In the genomic region with DNA sequence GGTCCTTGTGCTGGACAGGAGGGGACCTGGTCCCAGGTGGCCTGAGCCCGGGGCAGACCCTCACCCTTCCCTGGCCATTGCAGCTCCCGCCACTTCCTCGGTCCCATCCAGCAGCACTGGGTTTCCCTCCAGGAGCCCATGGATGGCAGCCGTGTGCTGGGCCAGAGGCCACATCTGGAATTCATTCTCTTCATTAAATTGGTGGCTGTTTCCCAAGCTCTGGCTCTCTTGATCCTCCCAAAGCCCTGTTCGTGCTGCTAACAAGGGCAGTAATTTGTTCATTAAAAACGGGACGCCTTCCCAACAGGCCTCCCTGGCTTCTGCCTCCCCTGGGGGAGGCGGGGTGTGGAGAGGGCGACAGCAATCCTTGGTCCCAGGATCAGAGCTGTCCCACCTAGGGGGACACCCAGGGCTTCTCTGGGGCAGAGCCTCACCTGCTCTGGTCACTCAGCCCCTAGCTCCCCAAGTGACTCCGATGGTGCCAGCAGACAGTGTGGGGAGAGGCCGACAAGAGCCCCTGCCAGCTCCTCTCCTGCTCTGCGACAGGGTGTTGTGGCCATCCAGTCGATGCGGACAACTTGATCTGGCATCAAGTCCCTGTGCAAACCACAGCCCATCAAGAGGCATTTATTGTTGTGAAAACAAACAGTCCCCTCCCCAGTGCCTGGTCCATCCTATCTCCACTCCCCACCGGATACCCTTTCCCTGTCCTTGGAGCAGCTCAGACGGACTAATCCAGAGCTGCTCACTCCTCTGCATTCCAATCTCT, we compare ENCODE assay signal across 19 cellular contexts. TPM values are rescaled to one million over a fixed set of nuclear protein-coding genes. Genes with fewer than 3 reads are reported as not detected.
A peak's percentile ranks its signal among the peaks of the same experiment; 100 is the strongest.
DNase-seq lines count a peak whose midpoint lies in the region; ATAC-seq, FAIRE-seq and TF ChIP-seq lines count a peak whose summit lies in the region.
"Had no signal": no experiment of that assay in that cellular context is flagged by ENCODE, and none has a peak within 500 bp of the region (broad histone marks: within the 10 kb centered on the region; RNA-seq: fewer than 3 reads in every experiment).

No MANE protein-coding gene starts in this region.

- peak; percentile 40 for DNase-seq in Right ventricle myocardium superior
- DNase-seq in heart left ventricle: no peak
- DNase-seq in SK-N-SH: peak; percentile 91
- peak; percentile 88 for DNase-seq in left kidney (ENCODE audit: low read depth, low spot score)
- DNase-seq in urothelium cell line (ENCODE audit: low spot score): no peak
- no peak for DNase-seq in DMS114 treated with DMSO at 0.1 percent for 48 hours (lab: John Stamatoyannopoulos, UW; ENCODE audit: unreplicated experiment)
- DNase-seq in stimulated activated effector memory CD8-positive, alpha-beta T cell treated with anti-CD3 and anti-CD28 coated beads, Interleukin-12 subunit alpha, Interleukin-12 subunit beta, amount 100 ng/mL, for 72 hours (ENCODE audit: low spot score in 2 of 2): no peak
- DNase-seq in activated T-cell treated with anti-CD3 and anti-CD28 coated beads, Interleukin-2, amount 50 U/mL, for 1 hour: no peak
- DNase-seq: ACHN; activated CD4-positive, alpha-beta T cell treated with anti-CD3 and anti-CD28 coated beads, Interleukin-2, amount 50 U/mL, for 1 hour; activated naive CD8-positive, alpha-beta T cell treated with anti-CD3 and anti-CD28 coated beads for 36 hours; activated T-cell treated with anti-CD3 and anti-CD28 coated beads, Interleukin-2, amount 50 U/mL, for 4 hours; effector CD4-positive, alpha-beta T cell; left lung; NCI-H1436; NCI-H226; stimulated activated naive CD8-positive, alpha-beta T cell treated with anti-CD3 and anti-CD28 coated beads, Interleukin-15, Interleukin-2, amounts not matched to agents 100 U/mL and 50 U/mL, for 24 hours had no signal

- no peaks in the 10 kb centered on the region for H3K36me3 Mint-ChIP-seq in stimulated activated effector memory CD8-positive, alpha-beta T cell treated with anti-CD3 and anti-CD28 coated beads, Interleukin-12 subunit alpha, Interleukin-12 subunit beta, amount 100 ng/mL, for 72 hours
- H3K36me3 Mint-ChIP-seq: activated naive CD8-positive, alpha-beta T cell treated with anti-CD3 and anti-CD28 coated beads for 36 hours had no signal

- H3K36me3 ChIP-seq in heart left ventricle: no peaks in the 10 kb centered on the region
- H3K36me3 ChIP-seq in SK-N-SH (replicated peaks in 1 of 2; ENCODE audit: control insufficient read depth in 1 of 2, insufficient read depth in 2 of 2, low read length in 1 of 2): no peaks in the 10 kb centered on the region
- H3K36me3 ChIP-seq: HAP-1, left lung had no signal

- H3K4me1 ChIP-seq in heart left ventricle (peaks cover 0 to 6% (median 0%) of the 10 kb centered on the region in 12 donors), SK-N-SH (ENCODE audit: control insufficient read depth in 1 of 2, insufficient read depth in 2 of 2, low read depth in 1 of 2, low read length in 1 of 2) (peaks cover 0 to 32% of the 10 kb centered on the region in 2 experiments; a peak in 1 of 4 replicates)
- H3K4me1 ChIP-seq: HAP-1, left lung had no signal

- H3K9me3 ChIP-seq in heart left ventricle: no peaks in the 10 kb centered on the region
- H3K9me3 ChIP-seq in SK-N-SH: no peaks in the 10 kb centered on the region
- H3K9me3 ChIP-seq: HAP-1, left lung had no signal

- H3K27ac ChIP-seq in heart left ventricle (no peak overlapping the region), SK-N-SH (ENCODE audit: low read depth in 2 of 2, low read length in 1 of 2) (peak overlapping the region in 1 of 2 experiments; percentile 93; a peak in 2 of 4 replicates)
- H3K27ac ChIP-seq: left lung had no signal

- H3K4me2 ChIP-seq in SK-N-SH: no peak overlapping the region

- H3F3A ChIP-seq in SK-N-SH (replicated peaks; ENCODE audit: insufficient read depth): no peaks in the 10 kb centered on the region

- H3K9me3 Mint-ChIP-seq in stimulated activated effector memory CD8-positive, alpha-beta T cell treated with anti-CD3 and anti-CD28 coated beads, Interleukin-12 subunit alpha, Interleukin-12 subunit beta, amount 100 ng/mL, for 72 hours: no peaks in the 10 kb centered on the region
- H3K9me3 Mint-ChIP-seq: activated naive CD8-positive, alpha-beta T cell treated with anti-CD3 and anti-CD28 coated beads for 36 hours; activated T-cell treated with anti-CD3 and anti-CD28 coated beads, Interleukin-2, amount 50 U/mL, for 4 hours had no signal

- H3K4me3 ChIP-seq in heart left ventricle (no peak overlapping the region), SK-N-SH (ENCODE audit: low read depth in 2 of 2, low read length in 1 of 2) (no peak overlapping the region; a peak in 1 of 4 replicates)
- H3K4me3 ChIP-seq: HAP-1, left lung had no signal

- H3K9me2 ChIP-seq in SK-N-SH: no peaks in the 10 kb centered on the region

- no peak overlapping the region for H2AFZ ChIP-seq in SK-N-SH (ENCODE audit: low read depth)

- H3K79me2 ChIP-seq in SK-N-SH (ENCODE audit: insufficient read depth): no peaks in the 10 kb centered on the region

- TF ChIP-seq POLR2A in heart left ventricle (IDR thresholded peaks at IDR 0.05): no peak

- CTCF ChIA-PET in SK-N-SH (lab: Yijun Ruan, JAX): interaction anchor here (0.8 to 9.0 kb wide), 23 partner anchors 9 to 599 kb away, joined by 3 to 96 read pairs (median 4); a partner anchor contains a TSS

- TF ChIP-seq CTCF in heart left ventricle (IDR thresholded peaks at IDR 0.05): no peak
- TF ChIP-seq CTCF in SK-N-SH (IDR thresholded peaks at IDR 0.05): no peak

- peak; percentile 38 for ATAC-seq in Right ventricle myocardium superior (ENCODE audit: poor library complexity)
- ATAC-seq in heart left ventricle: no peak
- ATAC-seq in stimulated activated effector memory CD8-positive, alpha-beta T cell treated with anti-CD3 and anti-CD28 coated beads, Interleukin-12 subunit alpha, Interleukin-12 subunit beta, amount 100 ng/mL, for 72 hours: no peak
- ATAC-seq: activated T-cell treated with anti-CD3 and anti-CD28 coated beads, Interleukin-2, amount 50 U/mL, for 4 hours; left lung; stimulated activated naive CD8-positive, alpha-beta T cell treated with anti-CD3 and anti-CD28 coated beads, Interleukin-15, Interleukin-2, amounts not matched to agents 100 U/mL and 50 U/mL, for 24 hours had no signal

- peak; percentile 55 for TF ChIP-seq RAD21 in SK-N-SH (IDR thresholded peaks at IDR 0.05; ENCODE audit: low read length)

- no peak overlapping the region for H3K27ac Mint-ChIP-seq in stimulated activated effector memory CD8-positive, alpha-beta T cell treated with anti-CD3 and anti-CD28 coated beads, Interleukin-12 subunit alpha, Interleukin-12 subunit beta, amount 100 ng/mL, for 72 hours
- H3K27ac Mint-ChIP-seq: activated naive CD8-positive, alpha-beta T cell treated with anti-CD3 and anti-CD28 coated beads for 36 hours had no signal

- peaks cover 15% of the 10 kb centered on the region for H3K4me1 Mint-ChIP-seq in stimulated activated effector memory CD8-positive, alpha-beta T cell treated with anti-CD3 and anti-CD28 coated beads, Interleukin-12 subunit alpha, Interleukin-12 subunit beta, amount 100 ng/mL, for 72 hours

- H3K9ac ChIP-seq in SK-N-SH: no peak overlapping the region

- H4K20me1 ChIP-seq in SK-N-SH (ENCODE audit: insufficient read depth): no peaks in the 10 kb centered on the region

- H3K27me3 ChIP-seq in heart left ventricle (no peaks in the 10 kb centered on the region), SK-N-SH (ENCODE audit: insufficient read depth) (no peaks in the 10 kb centered on the region)
- H3K27me3 ChIP-seq: left lung had no signal

- TF ChIP-seq EP300 in SK-N-SH (IDR thresholded peaks at IDR 0.05; ENCODE audit: borderline replicate concordance in 1 of 2, low read depth in 1 of 2, low read length in 1 of 2): peak in 1 of 2 experiments; percentile 95; a peak in 2 of 4 replicates

- intact Hi-C loops in Right ventricle myocardium superior (cut with DNase I) (no loop called here), heart left ventricle (cut with DNase I) (no loop called here)

- POLR2A ChIA-PET in SK-N-SH (lab: Yijun Ruan, JAX): interaction anchor here (0.6 to 2.0 kb wide), 6 partner anchors 14 to 171 kb away, joined by 3 to 10 read pairs (median 3); no protein-coding TSS in a partner anchor

- H3K4me3 Mint-ChIP-seq in stimulated activated effector memory CD8-positive, alpha-beta T cell treated with anti-CD3 and anti-CD28 coated beads, Interleukin-12 subunit alpha, Interleukin-12 subunit beta, amount 100 ng/mL, for 72 hours: no peak overlapping the region
- H3K4me3 Mint-ChIP-seq: activated naive CD8-positive, alpha-beta T cell treated with anti-CD3 and anti-CD28 coated beads for 36 hours; activated T-cell treated with anti-CD3 and anti-CD28 coated beads, Interleukin-2, amount 50 U/mL, for 4 hours had no signal

- WGBS in heart left ventricle, 4 donors: 65 to 76% (median 66%) methylated on average over 11 to 16 of the region's 16 CpGs
- WGBS in SK-N-SH (ENCODE audit: low lambda C conversion rate): 13% methylated on average over 11 of the region's 16 CpGs

- peak; percentile 42 for FAIRE-seq in urothelium cell line (lab: Jason Lieb, UNC)
- FAIRE-seq: bronchial epithelial cell had no signal

TF ChIP-seq in SK-N-SH, 30 proteins besides CTCF, POLR2A, EP300 and RAD21 (continues in another document):
- peak; percentile 94 for TF ChIP-seq FOXJ3 (CRISPR knock-in tag; IDR thresholded peaks at IDR 0.05)
- TF ChIP-seq, protein P1, sequence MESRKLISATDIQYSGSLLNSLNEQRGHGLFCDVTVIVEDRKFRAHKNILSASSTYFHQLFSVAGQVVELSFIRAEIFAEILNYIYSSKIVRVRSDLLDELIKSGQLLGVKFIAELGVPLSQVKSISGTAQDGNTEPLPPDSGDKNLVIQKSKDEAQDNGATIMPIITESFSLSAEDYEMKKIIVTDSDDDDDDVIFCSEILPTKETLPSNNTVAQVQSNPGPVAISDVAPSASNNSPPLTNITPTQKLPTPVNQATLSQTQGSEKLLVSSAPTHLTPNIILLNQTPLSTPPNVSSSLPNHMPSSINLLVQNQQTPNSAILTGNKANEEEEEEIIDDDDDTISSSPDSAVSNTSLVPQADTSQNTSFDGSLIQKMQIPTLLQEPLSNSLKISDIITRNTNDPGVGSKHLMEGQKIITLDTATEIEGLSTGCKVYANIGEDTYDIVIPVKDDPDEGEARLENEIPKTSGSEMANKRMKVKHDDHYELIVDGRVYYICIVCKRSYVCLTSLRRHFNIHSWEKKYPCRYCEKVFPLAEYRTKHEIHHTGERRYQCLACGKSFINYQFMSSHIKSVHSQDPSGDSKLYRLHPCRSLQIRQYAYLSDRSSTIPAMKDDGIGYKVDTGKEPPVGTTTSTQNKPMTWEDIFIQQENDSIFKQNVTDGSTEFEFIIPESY (IDR thresholded peaks at IDR 0.05; ENCODE audit: borderline replicate concordance, low read depth): no peak
- TF ChIP-seq GATA2 (CRISPR knock-in tag; IDR thresholded peaks at IDR 0.05): peak; percentile 58
- TF ChIP-seq EZH2phosphoT487 (IDR thresholded peaks at IDR 0.05; ENCODE audit: borderline replicate concordance, low read depth): no peak
- no peak for TF ChIP-seq FOSL2 (IDR thresholded peaks at IDR 0.05; ENCODE audit: borderline replicate concordance, low read depth)
- no peak for TF ChIP-seq NFIC (IDR thresholded peaks at IDR 0.05; ENCODE audit: borderline replicate concordance)

RNA-seq across cellular contexts. Expression of a gene that starts 44.0 kb away (rescaled TPM):
- 1.0 TPM for total RNA-seq in Right ventricle myocardium superior
- total RNA-seq in heart left ventricle: 1 to 10 TPM; 1.5 to 4.0 (median 2.6) TPM
- 1 to 10 TPM in 1 of 2 donors, under 1 TPM in 1; 0.84 to 2.6 TPM for polyA plus RNA-seq in heart left ventricle
- 0.02 TPM in 2 replicates for polyA plus RNA-seq in SK-N-SH (2012; rRNA removed)
- polyA plus RNA-seq in SK-N-SH (2012; cell fraction: cytosol; rRNA removed): 0.01 and 0.04 TPM in 2 replicates
- polyA plus RNA-seq in SK-N-SH (2012; cell fraction: nucleus; rRNA removed): 0.02 and 0.04 TPM in 2 replicates

Comparison
In these comparisons a context has a peak if more than half of its experiments do, and no peak if none do; other contexts are left out.
1. DNase-seq: peak in Right ventricle myocardium superior (single experiment), SK-N-SH (single experiment) and left kidney (single experiment); none in heart left ventricle (0 of 5), urothelium cell line (single experiment), DMS114 treated with DMSO at 0.1 percent for 48 hours (single experiment), stimulated activated effector memory CD8-positive, alpha-beta T cell treated with anti-CD3 and anti-CD28 coated beads, Interleukin-12 subunit alpha, Interleukin-12 subunit beta, amount 100 ng/mL, for 72 hours (0 of 2) and activated T-cell treated with anti-CD3 and anti-CD28 coated beads, Interleukin-2, amount 50 U/mL, for 1 hour (single experiment).